In genomic region chr6:75546401-75546800, GRCh38 we compare ENCODE assay signal across 9 cellular contexts. TPM values are rescaled to one million over a fixed set of nuclear protein-coding genes. Genes with fewer than 3 reads are reported as not detected.
DNase-seq lines count a peak whose midpoint lies in the region; ATAC-seq and TF ChIP-seq lines count a peak whose summit lies in the region.
"Had no signal": no experiment of that assay in that cellular context is flagged by ENCODE, and none has a peak within 500 bp of the region (broad histone marks: within the 10 kb centered on the region; RNA-seq: fewer than 3 reads in every experiment).

No MANE protein-coding gene starts in this region.

- H3K27me3 ChIP-seq in DND-41 (ENCODE audit: insufficient read depth, low read length, poor library complexity) = no peaks in the 10 kb centered on the region

- no peaks in the 10 kb centered on the region for H3K9me3 ChIP-seq in DND-41 (ENCODE audit: insufficient read depth, low read length, severe bottlenecking)

- H3K36me3 ChIP-seq in DND-41 (ENCODE audit: insufficient read depth, low read length) = no peaks in the 10 kb centered on the region

- H4K20me1 ChIP-seq in DND-41 (ENCODE audit: insufficient read depth, low read length) = no peaks in the 10 kb centered on the region

- H3K4me3 Mint-ChIP-seq in activated T-cell treated with anti-CD3 and anti-CD28 coated beads, Interleukin-2, amount 50 U/mL, for 4 hours = no peak overlapping the region

- no peaks in the 10 kb centered on the region for H3K79me2 ChIP-seq in DND-41 (ENCODE audit: insufficient read depth, low read length)

- ATAC-seq in DND-41 (ENCODE audit: insufficient read depth, low read depth) (no peak), HG03432 (IDR thresholded peaks at IDR 0.05; ENCODE audit: unreplicated experiment) (peak; percentile 45), GM18520 (IDR thresholded peaks at IDR 0.05; ENCODE audit: unreplicated experiment) (no peak), GM19452 (IDR thresholded peaks at IDR 0.05; ENCODE audit: unreplicated experiment) (no peak), HG02970 (IDR thresholded peaks at IDR 0.05; ENCODE audit: low FRiP score, unreplicated experiment) (no peak)
- no peak for ATAC-seq in activated T-cell treated with anti-CD3 and anti-CD28 coated beads, Interleukin-2, amount 50 U/mL, for 4 hours

- no peak overlapping the region for H3K4me3 ChIP-seq in DND-41 (ENCODE audit: low read depth in 1 of 2, low read length in 2 of 2)

- H3K4me1 ChIP-seq in DND-41 (ENCODE audit: insufficient read depth, low read length) = no peaks in the 10 kb centered on the region

- no peaks in the 10 kb centered on the region for H3K36me3 Mint-ChIP-seq in activated T-cell treated with anti-CD3 and anti-CD28 coated beads, Interleukin-2, amount 50 U/mL, for 4 hours (ENCODE audit: insufficient read depth)

- no peaks in the 10 kb centered on the region for H3K4me1 Mint-ChIP-seq in activated T-cell treated with anti-CD3 and anti-CD28 coated beads, Interleukin-2, amount 50 U/mL, for 4 hours (ENCODE audit: low read depth)

- TF ChIP-seq CTCF in DND-41 (IDR thresholded peaks at IDR 0.05; ENCODE audit: borderline replicate concordance, extremely low read depth, low read length, poor library complexity, severe bottlenecking) = peak; percentile 10

- no peak overlapping the region for H3K27ac ChIP-seq in DND-41 (ENCODE audit: low read length)

- H3K9me3 Mint-ChIP-seq in activated T-cell treated with anti-CD3 and anti-CD28 coated beads, Interleukin-2, amount 50 U/mL, for 4 hours = no peaks in the 10 kb centered on the region

- H3K4me2 ChIP-seq in DND-41 (ENCODE audit: insufficient read depth, low read length) = no peak overlapping the region

- no peak overlapping the region for H3K9ac ChIP-seq in DND-41 (ENCODE audit: low read depth, low read length)

- H3K27me3 Mint-ChIP-seq in activated T-cell treated with anti-CD3 and anti-CD28 coated beads, Interleukin-2, amount 50 U/mL, for 4 hours (ENCODE audit: low read depth) = peaks cover 3% of the 10 kb centered on the region

- no peak overlapping the region for H2AFZ ChIP-seq in DND-41 (ENCODE audit: low read depth, low read length)

- no peak for DNase-seq in DND-41
- DNase-seq in amniotic epithelial cell (ENCODE audit: low read depth) = peak; percentile 53
- DNase-seq in lung microvascular endothelial cell (ENCODE audit: low read depth in 2 of 2) = peak; percentile 5 to 31
- no peak for DNase-seq in activated T-cell treated with anti-CD3 and anti-CD28 coated beads, Interleukin-2, amount 50 U/mL, for 4 hours
- DNase-seq: NCI-H510A treated with DMSO at 0.1 percent for 48 hours had no signal

RNA-seq across cellular contexts. Expression of gene FILIP1, which starts 52.8 kb away (rescaled TPM):
- total RNA-seq in lung microvascular endothelial cell = 3.7 and 13.3 TPM in 2 replicates
- under 1 TPM in 1 of 3 donors, not detected in 2; 0.05 TPM for total RNA-seq in activated T-cell treated with anti-CD3 and anti-CD28 coated beads, Interleukin-2, amount 50 U/mL, for 4 hours

RNA-seq across cellular contexts. Expression of gene SENP6, which starts 55.3 kb away (rescaled TPM):
- total RNA-seq in lung microvascular endothelial cell = 31.4 and 39.5 TPM in 2 replicates
- 10 to 100 TPM; 56.6 to 67.7 (median 57.4) TPM for total RNA-seq in activated T-cell treated with anti-CD3 and anti-CD28 coated beads, Interleukin-2, amount 50 U/mL, for 4 hours

Comparison
In these comparisons a context has a peak if more than half of its experiments do, and no peak if none do; other contexts are left out.
1. DNase-seq: peak in amniotic epithelial cell (single experiment) and lung microvascular endothelial cell (2 of 2); none in DND-41 (single experiment) and activated T-cell treated with anti-CD3 and anti-CD28 coated beads, Interleukin-2, amount 50 U/mL, for 4 hours (single experiment).